Comparison of ENCODE assay signal across 18 cellular contexts in genomic region chr5:150323819-150324218, GRCh38. TPM values are rescaled to one million over a fixed set of nuclear protein-coding genes. Genes with fewer than 3 reads are reported as not detected.
DNase-seq lines count a peak whose midpoint lies in the region; ATAC-seq and TF ChIP-seq lines count a peak whose summit lies in the region.
"Had no signal": no experiment of that assay in that cellular context is flagged by ENCODE, and none has a peak within 500 bp of the region (broad histone marks: within the 10 kb centered on the region; RNA-seq: fewer than 3 reads in every experiment).

No MANE protein-coding gene starts in this region.

- ATAC-seq in IMR-90 (ENCODE audit: low read depth) = no peak
- ATAC-seq: A549 had no signal

- H3K4me2 ChIP-seq in IMR-90 (ENCODE audit: low read depth, low read length) (no peak overlapping the region), SK-N-SH (no peak overlapping the region)
- H3K4me2 ChIP-seq: A549 had no signal

- no peak overlapping the region for H4K91ac ChIP-seq in IMR-90 (ENCODE audit: insufficient read depth, low read depth, low read length)

- H3K9me2 ChIP-seq in SK-N-SH = no peaks in the 10 kb centered on the region

- no peak overlapping the region for H3K56ac ChIP-seq in IMR-90 (ENCODE audit: extremely low read depth, insufficient read depth, low read length)

- WGBS in IMR-90 (ENCODE audit: extremely low coverage in 2 of 2, insufficient read length in 1 of 2), 2 experiments = 100% methylated on average over 2 of the region's 8 CpGs; no CpG with 5 or more reads in 1 of the 2 experiments
- WGBS in SK-N-SH (ENCODE audit: low lambda C conversion rate) = 62% methylated on average over 6 of the region's 8 CpGs

- H3F3A ChIP-seq in SK-N-SH (replicated peaks; ENCODE audit: insufficient read depth) = peaks cover 8% of the 10 kb centered on the region

- H3K18ac ChIP-seq in IMR-90 (ENCODE audit: low read depth, low read length) = no peak overlapping the region

- no peak overlapping the region for H3K4ac ChIP-seq in IMR-90 (ENCODE audit: low read depth, low read length)

- H2BK15ac ChIP-seq in IMR-90 (ENCODE audit: low read depth, low read length) = no peak overlapping the region

- H3K27ac ChIP-seq in AG04450 (ENCODE audit: low read depth, low read length) = peak overlapping the region; percentile 2
- no peak overlapping the region for H3K27ac ChIP-seq in IMR-90 (ENCODE audit: insufficient read depth, low read length)
- H3K27ac ChIP-seq in SK-N-SH (ENCODE audit: low read depth in 2 of 2, low read length in 1 of 2) = no peak overlapping the region

- no peak overlapping the region for H3K14ac ChIP-seq in IMR-90 (replicated peaks; ENCODE audit: low read depth, low read length)

- no peaks in the 10 kb centered on the region for H3K27me3 Mint-ChIP-seq in type B pancreatic cell

- H2AFZ ChIP-seq in IMR-90 (replicated peaks; ENCODE audit: low read length, poor library complexity) (no peak overlapping the region), SK-N-SH (ENCODE audit: low read depth) (no peak overlapping the region)

- H3K9me3 ChIP-seq in AG04450 (ENCODE audit: control insufficient read depth, insufficient read depth, low read length) (peaks cover 2% of the 10 kb centered on the region; the same call in 1 of the 2 replicates), IMR-90 (ENCODE audit: control insufficient read depth, insufficient read depth, low read length) (no peaks in the 10 kb centered on the region), SK-N-SH (no peaks in the 10 kb centered on the region)
- H3K9me3 ChIP-seq: A549 had no signal

- H3K4me3 Mint-ChIP-seq in type B pancreatic cell = no peak overlapping the region
- H3K4me3 Mint-ChIP-seq: CD4-positive, alpha-beta memory T cell had no signal

- no TSS peak for BruUV-seq in IMR-90 (replicated peaks; lab: Mats Ljungman, UMichigan)

- H3K4me1 Mint-ChIP-seq in type B pancreatic cell (ENCODE audit: unreplicated experiment) = peaks cover 49% of the 10 kb centered on the region

- in situ Hi-C loops in IMR-90 (cut with MboI; ENCODE audit: low sequenced_read_pairs) = no loop called here

- dilution Hi-C loops in IMR-90 (cut with HindIII; ENCODE audit: low sequenced_read_pairs, unreplicated experiment) = no loop called here

- CTCF ChIA-PET in AG04450 (lab: Charles Lee) (interaction anchor here (0.7 kb wide), 1 partner anchor 365 kb away, joined by 9 read pairs; no protein-coding TSS in a partner anchor), IMR-90 (lab: Yijun Ruan, JAX) (no interaction called here), SK-N-SH (lab: Yijun Ruan, JAX) (interaction anchor here (0.6 kb wide), 1 partner anchor 52 kb away, joined by 3 read pairs; no protein-coding TSS in a partner anchor)

- 0 out of 2 replicates have a peak overlapping the region, but pooled peaks have one; percentile 21 for H2AK5ac ChIP-seq in IMR-90 (ENCODE audit: low read depth, low read length)

- TF ChIP-seq RAD21 in IMR-90 (IDR thresholded peaks at IDR 0.05; ENCODE audit: low read length) (no peak), SK-N-SH (IDR thresholded peaks at IDR 0.05; ENCODE audit: low read length) (no peak)

- no peak overlapping the region for H4K5ac ChIP-seq in IMR-90 (ENCODE audit: low read depth, low read length)

- DNase-seq in AG04450 (ENCODE audit: low read depth, low spot score) (no peak), IMR-90 (no peak), mesenteric fat pad (ENCODE audit: low spot score) (peak; percentile 45), type B pancreatic cell (ENCODE audit: extremely low spot score, unreplicated experiment) (no peak), SK-N-SH (no peak), NCI-H524 (lab: John Stamatoyannopoulos, UW) (no peak)
- DNase-seq in activated T-cell treated with anti-CD3 and anti-CD28 coated beads, Interleukin-2, amount 50 U/mL, for 48 hours = no peak
- DNase-seq: 8988T; ACHN; C1 segment of cervical spinal cord; Calu3; CD4-positive, alpha-beta memory T cell; COR-L47; DMS53; DMS79 treated with DMSO at 0.1 percent for 48 hours; GF-D8; H7 had no signal

- H3K4me3 ChIP-seq in AG04450 (ENCODE audit: low read depth, low read length) = no peak overlapping the region
- H3K4me3 ChIP-seq in IMR-90 (ENCODE audit: insufficient read depth, low read depth, low read length) = no peak overlapping the region
- no peak overlapping the region for H3K4me3 ChIP-seq in SK-N-SH (ENCODE audit: low read depth in 2 of 2, low read length in 1 of 2)
- H3K4me3 ChIP-seq: A549 had no signal

- peak overlapping the region; percentile 16 for H3K27ac Mint-ChIP-seq in type B pancreatic cell
- H3K27ac Mint-ChIP-seq: CD4-positive, alpha-beta memory T cell had no signal

- no peaks in the 10 kb centered on the region for H4K20me1 ChIP-seq in IMR-90 (ENCODE audit: insufficient read depth, low read length)
- no peaks in the 10 kb centered on the region for H4K20me1 ChIP-seq in SK-N-SH (ENCODE audit: insufficient read depth)

- TF ChIP-seq EP300 in SK-N-SH (IDR thresholded peaks at IDR 0.05; ENCODE audit: borderline replicate concordance in 1 of 2, low read depth in 1 of 2, low read length in 1 of 2) = no peak

- H3K36me3 Mint-ChIP-seq in type B pancreatic cell = no peaks in the 10 kb centered on the region
- H3K36me3 Mint-ChIP-seq: CD4-positive, alpha-beta memory T cell had no signal

- TF ChIP-seq POLR2A in IMR-90 (IDR thresholded peaks at IDR 0.05; ENCODE audit: low read depth, low read length) = no peak

- POLR2A ChIA-PET in AG04450 (lab: Yijun Ruan, JAX) = no interaction called here
- POLR2A ChIA-PET in IMR-90 (lab: Charles Lee; ENCODE audit: unreplicated experiment) = no interaction called here
- POLR2A ChIA-PET in SK-N-SH (lab: Yijun Ruan, JAX) = no interaction called here

- no peaks in the 10 kb centered on the region for H3K79me2 ChIP-seq in SK-N-SH (ENCODE audit: insufficient read depth)

- intact Hi-C loops in IMR-90 (cut with micrococcal nuclease) = no loop called here

- no peak overlapping the region for H2BK20ac ChIP-seq in IMR-90 (ENCODE audit: low read depth, low read length)

- no peaks in the 10 kb centered on the region for H3K27me3 ChIP-seq in AG04450 (ENCODE audit: control insufficient read depth, insufficient read depth, low read length)
- peaks cover 3% of the 10 kb centered on the region; the same call in 1 of the 2 replicates for H3K27me3 ChIP-seq in IMR-90 (ENCODE audit: control insufficient read depth, insufficient read depth, low read length)
- no peaks in the 10 kb centered on the region for H3K27me3 ChIP-seq in SK-N-SH (ENCODE audit: insufficient read depth)

- H3K79me1 ChIP-seq in IMR-90 (ENCODE audit: low read depth in 1 of 2, low read length in 2 of 2) = peaks cover 0 to 5% of the 10 kb centered on the region in 2 experiments; a peak in 2 of 4 replicates

- H2BK120ac ChIP-seq in IMR-90 (ENCODE audit: low read depth, low read length) = no peak overlapping the region

- H2AK9ac ChIP-seq in IMR-90 (replicated peaks; ENCODE audit: low read depth, low read length, poor library complexity) = no peak overlapping the region

- no peaks in the 10 kb centered on the region for H3K36me3 ChIP-seq in IMR-90 (ENCODE audit: control insufficient read depth, insufficient read depth, low read length)
- no peaks in the 10 kb centered on the region for H3K36me3 ChIP-seq in SK-N-SH (replicated peaks in 1 of 2; ENCODE audit: control insufficient read depth in 1 of 2, insufficient read depth in 2 of 2, low read length in 1 of 2)

- TF ChIP-seq CTCF in AG04450 (IDR thresholded peaks at IDR 0.05; ENCODE audit: low read depth, low read length) (no peak), IMR-90 (conservative IDR thresholded peaks at IDR 0.05; ENCODE audit: low read depth, low read length) (no peak), type B pancreatic cell (conservative IDR thresholded peaks at IDR 0.05) (no peak), SK-N-SH (IDR thresholded peaks at IDR 0.05) (no peak)

- no peak overlapping the region for H2BK5ac ChIP-seq in IMR-90 (ENCODE audit: low read depth, low read length, poor library complexity, severe bottlenecking)

- no peaks in the 10 kb centered on the region for H3K9me3 Mint-ChIP-seq in type B pancreatic cell
- H3K9me3 Mint-ChIP-seq: CD4-positive, alpha-beta memory T cell had no signal

- no peak overlapping the region for H4K8ac ChIP-seq in IMR-90 (ENCODE audit: low read depth in 2 of 2, low read length in 2 of 2)

- H3K9ac ChIP-seq in IMR-90 (ENCODE audit: low read depth, low read length) (no peak overlapping the region), SK-N-SH (no peak overlapping the region)

- no peak overlapping the region for H3K23ac ChIP-seq in IMR-90 (ENCODE audit: low read depth, low read length)

- H3K9me1 ChIP-seq in IMR-90 (ENCODE audit: insufficient read depth, low read length) = peaks cover 25% of the 10 kb centered on the region

- H3K4me1 ChIP-seq in IMR-90 (ENCODE audit: control insufficient read depth, insufficient read depth, low read length) = peaks cover 16% of the 10 kb centered on the region
- peaks cover 11 to 13% of the 10 kb centered on the region in 2 experiments; a peak in 3 of 4 replicates for H3K4me1 ChIP-seq in SK-N-SH (ENCODE audit: control insufficient read depth in 1 of 2, insufficient read depth in 2 of 2, low read depth in 1 of 2, low read length in 1 of 2)

RNA-seq across cellular contexts. Expression of gene ARSI, which starts 21.1 kb away (rescaled TPM):
- polyA plus RNA-seq in AG04450 (2011; rRNA removed) = 11.3 and 15.8 TPM in 2 replicates
- polyA minus RNA-seq in AG04450 (2011; rRNA and poly(A)+ RNA removed) = 13.7 and 21.4 TPM in 2 replicates
- 15.0 and 15.2 TPM in 2 replicates for total RNA-seq in IMR-90 (2012; rRNA removed)
- polyA plus RNA-seq in IMR-90 (2012; rRNA removed) = 14.8 and 15.5 TPM in 2 replicates
- polyA plus RNA-seq in IMR-90 (2012; cell fraction: cytosol; rRNA removed) = 10.1 and 22.7 TPM in 2 replicates
- 3.4 and 9.5 TPM in 2 replicates for polyA plus RNA-seq in IMR-90 (2012; cell fraction: nucleus; rRNA removed; ENCODE audit: low replicate concordance)
- total RNA-seq in mesenteric fat pad = 0.58 TPM
- total RNA-seq in type B pancreatic cell (ENCODE audit: low replicate concordance) = 1.4 and 4.6 TPM in 2 replicates
- polyA plus RNA-seq in SK-N-SH (2012; rRNA removed) = 0.03 and 0.20 TPM in 2 replicates
- polyA plus RNA-seq in SK-N-SH (2012; cell fraction: cytosol; rRNA removed) = 0.01 and 0.04 TPM in 2 replicates
- polyA plus RNA-seq in SK-N-SH (2012; cell fraction: nucleus; rRNA removed) = 0.04 and 0.16 TPM in 2 replicates
- total RNA-seq: CD4-positive, alpha-beta memory T cell had no signal
- polyA plus RNA-seq: CD4-positive, alpha-beta memory T cell had no signal

RNA-seq across cellular contexts. Expression of gene TCOF1, which starts 33.7 kb away (rescaled TPM):
- polyA plus RNA-seq in AG04450 (2011; rRNA removed) (6.5 and 9.8 TPM in 2 replicates), IMR-90 (2012; rRNA removed) (18.2 and 18.8 TPM in 2 replicates), SK-N-SH (2012; rRNA removed) (21.9 and 33.0 TPM in 2 replicates)
- 12.1 and 12.5 TPM in 2 replicates for polyA minus RNA-seq in AG04450 (2011; rRNA and poly(A)+ RNA removed)
- total RNA-seq in IMR-90 (2012; rRNA removed) (18.3 and 19.7 TPM in 2 replicates), mesenteric fat pad (26.1 TPM), type B pancreatic cell (ENCODE audit: low replicate concordance) (42.6 and 65.3 TPM in 2 replicates)
- polyA plus RNA-seq in IMR-90 (2012; cell fraction: cytosol; rRNA removed) = 11.7 and 14.4 TPM in 2 replicates
- 43.7 and 51.8 TPM in 2 replicates for polyA plus RNA-seq in IMR-90 (2012; cell fraction: nucleus; rRNA removed; ENCODE audit: low replicate concordance)
- 17.0 and 24.0 TPM in 2 replicates for polyA plus RNA-seq in SK-N-SH (2012; cell fraction: cytosol; rRNA removed)
- polyA plus RNA-seq in SK-N-SH (2012; cell fraction: nucleus; rRNA removed) = 92.6 and 94.3 TPM in 2 replicates

RNA-seq across cellular contexts. Expression of gene CAMK2A, which starts 34.2 kb away (rescaled TPM):
- polyA plus RNA-seq in AG04450 (2011; rRNA removed) = 0.37 and 0.46 TPM in 2 replicates
- polyA minus RNA-seq in AG04450 (2011; rRNA and poly(A)+ RNA removed) = 0.41 and 0.65 TPM in 2 replicates
- total RNA-seq in IMR-90 (2012; rRNA removed) = under 0.01 and 0.18 TPM in 2 replicates
- polyA plus RNA-seq in IMR-90 (2012; rRNA removed) = 0.17 and 0.19 TPM in 2 replicates
- polyA plus RNA-seq in IMR-90 (2012; cell fraction: cytosol; rRNA removed) = 0.11 and 0.24 TPM in 2 replicates
- 1.5 and 2.4 TPM in 2 replicates for polyA plus RNA-seq in IMR-90 (2012; cell fraction: nucleus; rRNA removed; ENCODE audit: low replicate concordance)
- not detected for total RNA-seq in mesenteric fat pad
- total RNA-seq in type B pancreatic cell (ENCODE audit: low replicate concordance) = 0.26 and 3.7 TPM in 2 replicates
- 0.05 and 0.10 TPM in 2 replicates for polyA plus RNA-seq in SK-N-SH (2012; rRNA removed)
- 0.01 and 0.03 TPM in 2 replicates for polyA plus RNA-seq in SK-N-SH (2012; cell fraction: cytosol; rRNA removed)
- 0.05 and 0.20 TPM in 2 replicates for polyA plus RNA-seq in SK-N-SH (2012; cell fraction: nucleus; rRNA removed)
- total RNA-seq: Calu3; CD4-positive, alpha-beta memory T cell had no signal
- polyA plus RNA-seq: CD4-positive, alpha-beta memory T cell had no signal
